In genomic region chr12:12684375-12685106, GRCh38 we compare ENCODE assay signal across 8 cellular contexts. TPM values are rescaled to one million over a fixed set of nuclear protein-coding genes. Genes with fewer than 3 reads are reported as not detected.
DNase-seq lines count a peak whose midpoint lies in the region; ATAC-seq and TF ChIP-seq lines count a peak whose summit lies in the region.

No MANE protein-coding gene starts in this region.

- peak; percentile 87 for DNase-seq in Ammon's horn (ENCODE audit: low spot score)
- peak; percentile 36 for DNase-seq in RPMI7951 (ENCODE audit: low read depth)
- peak in 1 of 2 donors; percentile 20 for DNase-seq in foreskin keratinocyte
- DNase-seq in substantia nigra (lab: John Stamatoyannopoulos, UW) = peak in 39 of 49 donors; percentile 8 to 84 (median 42)
- no peak for DNase-seq in T1000 (lab: John Stamatoyannopoulos, UW)
- no peak for DNase-seq in activated CD8-positive, alpha-beta memory T cell treated with anti-CD3 and anti-CD28 coated beads for 24 hours
- no peak for DNase-seq in stimulated activated CD4-positive, alpha-beta T cell treated with anti-CD3 and anti-CD28 coated beads, Interleukin-4, amount 100 ng/mL, for 24 hours

- WGBS in HUES64 = 0% methylated on average over 4 of the region's 5 CpGs

- peak overlapping the region; percentile 80 for H3K4me3 ChIP-seq in HUES64 (ENCODE audit: low read length)

- ATAC-seq in foreskin keratinocyte = peak; percentile 27

- H3K27ac ChIP-seq in HUES64 (ENCODE audit: low read depth, low read length) (peak overlapping the region; percentile 83), foreskin keratinocyte (no peak overlapping the region), substantia nigra (ENCODE audit: low read depth, low read length, poor library complexity, severe bottlenecking) (peak overlapping the region; percentile 11)

- H3K9me3 ChIP-seq in HUES64 (ENCODE audit: insufficient read depth, low read depth, low read length) = no peaks in the 10 kb centered on the region

- H3K4me1 ChIP-seq in HUES64 (ENCODE audit: insufficient read depth, low read length) (peaks cover 45% of the 10 kb centered on the region), foreskin keratinocyte (no peaks in the 10 kb centered on the region)

- peak overlapping the region; percentile 82 for H3K9ac ChIP-seq in HUES64 (ENCODE audit: low read depth, low read length)

- H3K36me3 ChIP-seq in HUES64 (ENCODE audit: insufficient read depth, low read length) = 0 out of 2 replicates have a peak, but pooled peaks cover 2% of the 10 kb centered on the region

- H3K27me3 ChIP-seq in HUES64 (ENCODE audit: insufficient read depth, low read length) = no peaks in the 10 kb centered on the region
- peaks cover 2% of the 10 kb centered on the region for H3K27me3 ChIP-seq in foreskin keratinocyte

- no peak for TF ChIP-seq CTCF in foreskin keratinocyte (conservative IDR thresholded peaks at IDR 0.05)

RNA-seq across cellular contexts. Expression of gene GPR19, which starts 11.4 kb away (rescaled TPM):
- polyA plus RNA-seq in HUES64 (2013, experiment 1 of 2) = 14.3 TPM
- polyA plus RNA-seq in HUES64 (2013, experiment 2 of 2) = 17.4 TPM
- 2.2 and 3.6 TPM in 2 replicates for total RNA-seq in RPMI7951 (2014; rRNA removed; shearing (Covaris generic))
- 0.60 and 0.68 TPM in 2 replicates for total RNA-seq in foreskin keratinocyte
- polyA plus RNA-seq in foreskin keratinocyte = 0.36 and 0.51 TPM in 2 replicates

RNA-seq across cellular contexts. Expression of gene CDKN1B, which starts 32.6 kb away (rescaled TPM):
- polyA plus RNA-seq in HUES64 (2013, experiment 1 of 2) = 12.7 TPM
- polyA plus RNA-seq in HUES64 (2013, experiment 2 of 2) = 19.9 TPM
- total RNA-seq in RPMI7951 (2014; rRNA removed; shearing (Covaris generic)) = 26.6 and 30.8 TPM in 2 replicates
- total RNA-seq in foreskin keratinocyte = 14.0 and 15.6 TPM in 2 replicates
- 7.3 and 9.1 TPM in 2 replicates for polyA plus RNA-seq in foreskin keratinocyte

Comparison
In these comparisons a context has a peak if more than half of its experiments do, and no peak if none do; other contexts are left out.
1. DNase-seq: peak in Ammon's horn (single experiment), RPMI7951 (single experiment) and substantia nigra (39 of 49); none in T1000 (single experiment), activated CD8-positive, alpha-beta memory T cell treated with anti-CD3 and anti-CD28 coated beads for 24 hours (single experiment) and stimulated activated CD4-positive, alpha-beta T cell treated with anti-CD3 and anti-CD28 coated beads, Interleukin-4, amount 100 ng/mL, for 24 hours (single experiment).